In genomic region chr18:31291688-31292087, GRCh38 we compare ENCODE assay signal across 34 cellular contexts.
"Had no signal": no experiment of that assay in that cellular context is flagged by ENCODE, and none has a peak within 500 bp of the region (broad histone marks: within the 10 kb centered on the region; RNA-seq: fewer than 3 reads in every experiment).

No MANE protein-coding gene starts in this region.

- H3K36me3 ChIP-seq: MG63 had no signal

- DNase-seq: Karpas-422, Kasumi-1, MG63, MM.1S, MV-4-11, NCI-H1048, NCI-H1092, NCI-H1092 treated with DMSO at 0.1 percent for 48 hours, NCI-H1105, NCI-H1105 treated with DMSO at 0.1 percent for 48 hours, NCI-H1417, NCI-H1417 treated with DMSO at 0.1 percent for 48 hours, NCI-H1436, NCI-H1436 treated with DMSO at 0.1 percent for 48 hours, NCI-H146, NCI-H1694, NCI-H1694 treated with DMSO at 0.1 percent for 48 hours, NCI-H187, NCI-H187 treated with DMSO at 0.1 percent for 48 hours, NCI-H1930, NCI-H2029, NCI-H2029 treated with DMSO at 0.1 percent for 48 hours, NCI-H2081, NCI-H2081 treated with DMSO at 0.1 percent for 48 hours, NCI-H2107, NCI-H2171, NCI-H2171 treated with DMSO at 0.1 percent for 48 hours, NCI-H2227 treated with DMSO at 0.1 percent for 48 hours, NCI-H226, NCI-H345, NCI-H446, NCI-H446 treated with DMSO at 0.1 percent for 48 hours, NCI-H510A, NCI-H510A treated with DMSO at 0.1 percent for 48 hours had no signal

- H3K27me3 ChIP-seq: MG63 had no signal

- H3K4me3 ChIP-seq: MG63 had no signal
